8 cellular contexts compared by ENCODE assay signal in the genomic region with DNA sequence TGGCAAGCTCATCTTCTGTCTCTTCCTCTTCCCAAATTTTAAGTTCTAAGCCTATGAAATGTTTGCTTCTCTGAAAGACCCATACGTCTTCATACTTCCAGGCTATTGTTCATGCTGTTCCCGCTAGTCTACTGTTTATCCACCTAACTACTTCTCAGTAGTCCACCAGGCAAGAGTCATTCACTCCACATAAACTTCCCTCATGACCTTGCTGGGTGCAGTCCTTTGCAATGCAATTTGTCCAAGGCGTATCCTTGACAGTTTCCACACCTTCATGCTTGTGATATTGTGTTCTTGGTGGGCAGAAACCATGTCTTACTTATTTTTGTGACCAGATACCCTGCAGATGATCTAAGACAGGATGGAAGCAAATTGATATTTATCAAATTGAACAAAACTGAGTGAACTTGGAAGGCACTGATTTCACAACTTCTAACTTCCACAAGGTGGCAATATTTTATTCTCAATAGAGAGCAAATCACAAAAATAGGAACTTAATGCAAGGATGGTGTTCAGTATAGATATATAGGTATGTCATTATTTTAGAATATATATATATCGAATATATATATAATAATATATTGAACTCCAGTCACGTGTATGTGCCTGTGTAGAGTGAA. TPM values are rescaled to one million over a fixed set of nuclear protein-coding genes. Genes with fewer than 3 reads are reported as not detected.
DNase-seq lines count a peak whose midpoint lies in the region; ATAC-seq and TF ChIP-seq lines count a peak whose summit lies in the region.

No MANE protein-coding gene starts in this region.

- TF ChIP-seq CTCF in AG09309 (IDR thresholded peaks at IDR 0.05; ENCODE audit: control insufficient read depth, insufficient read depth, low read depth, low read length, missing control alignments) (peak; percentile 46), VCaP (conservative IDR thresholded peaks at IDR 0.05) (peak; percentile 77)

- H3K27ac ChIP-seq in VCaP: no peak overlapping the region

- peak; percentile 70 for ATAC-seq in left lobe of liver

- no peak overlapping the region for H3K4me3 ChIP-seq in AG09309 (ENCODE audit: control insufficient read depth, low read depth, low read length)

- DNase-seq in AG09309 (ENCODE audit: low read depth) (no peak), HT1080 (ENCODE audit: low read depth) (peak; percentile 25), left lobe of liver (ENCODE audit: low spot score) (no peak), activated gamma-delta T cell treated with Interleukin-2 at 50 U/mL for 16 hours (no peak), cerebellar nuclear complex (lab: John Stamatoyannopoulos, UW) (no peak)
- no peak for DNase-seq in activated naive CD4-positive, alpha-beta T cell (lab: John Stamatoyannopoulos, UW)
- DNase-seq in stimulated activated CD4-positive, alpha-beta T cell treated with anti-CD3 and anti-CD28 coated beads, Interleukin-2, amount 100 ng/mL, for 24 hours: no peak

RNA-seq across cellular contexts. Expression of gene TYRP1, which starts 30.3 kb away (rescaled TPM):
- 0.20 and 0.74 TPM in 2 replicates for total RNA-seq in HT1080 (2014; rRNA removed; shearing (Covaris generic))
- 0.09 and 0.15 TPM in 2 replicates for polyA plus RNA-seq in HT1080 (2015; cell fraction: cytosol; rRNA removed)
- 0.43 and 0.51 TPM in 2 replicates for polyA plus RNA-seq in HT1080 (2015; cell fraction: nucleus; rRNA removed)
- not detected for total RNA-seq in left lobe of liver

RNA-seq across cellular contexts. Expression of gene LURAP1L, which starts 51.3 kb away (rescaled TPM):
- 10.0 and 13.5 TPM in 2 replicates for total RNA-seq in HT1080 (2014; rRNA removed; shearing (Covaris generic))
- polyA plus RNA-seq in HT1080 (2015; cell fraction: cytosol; rRNA removed): 19.6 and 21.7 TPM in 2 replicates
- polyA plus RNA-seq in HT1080 (2015; cell fraction: nucleus; rRNA removed): 15.0 and 20.1 TPM in 2 replicates
- total RNA-seq in left lobe of liver: 12.7 TPM
